15 cellular contexts compared by ENCODE assay signal in the genomic region with DNA sequence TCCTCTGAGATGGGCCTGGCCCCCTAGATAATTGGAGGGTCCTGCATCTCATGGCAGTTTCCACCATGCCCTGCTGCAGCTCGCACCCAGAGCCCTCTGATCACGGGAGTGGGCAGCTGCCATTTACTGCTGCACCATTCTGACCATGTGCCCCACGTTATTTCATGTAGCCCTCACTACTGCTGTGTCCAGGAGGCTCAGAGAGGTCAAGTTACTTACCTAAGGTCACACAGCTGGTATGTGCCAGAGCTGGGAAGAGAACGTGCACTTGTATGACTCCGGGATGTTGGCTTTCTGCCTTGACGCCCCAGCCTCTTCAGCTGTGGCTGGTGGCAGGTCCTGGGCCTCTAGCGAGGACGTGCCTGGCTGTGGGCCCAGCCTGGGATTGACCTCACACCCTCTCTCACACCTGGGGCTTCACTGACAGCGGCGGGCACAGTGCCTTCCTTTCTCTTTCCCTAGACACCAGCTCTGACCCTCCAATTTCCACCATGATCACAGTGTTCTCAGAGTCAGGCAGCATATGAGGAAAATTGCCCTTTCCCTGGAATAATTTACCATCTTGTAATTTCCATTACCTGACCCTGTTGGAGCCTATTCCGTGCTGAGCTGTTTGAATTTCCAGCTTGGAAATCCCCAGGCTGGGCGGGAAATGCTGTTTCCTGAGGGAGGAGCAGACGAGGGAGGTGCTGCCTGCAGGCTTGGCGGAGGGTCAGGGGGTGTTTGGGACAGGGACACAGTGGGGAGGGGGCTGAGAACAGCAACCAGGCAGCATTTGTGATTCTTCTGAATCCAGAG. TPM values are rescaled to one million over a fixed set of nuclear protein-coding genes. Genes with fewer than 3 reads are reported as not detected.
DNase-seq lines count a peak whose midpoint lies in the region; ATAC-seq and TF ChIP-seq lines count a peak whose summit lies in the region.
"Had no signal": no experiment of that assay in that cellular context is flagged by ENCODE, and none has a peak within 500 bp of the region (broad histone marks: within the 10 kb centered on the region; RNA-seq: fewer than 3 reads in every experiment).

No MANE protein-coding gene starts in this region.

- WGBS in gastroesophageal sphincter (ENCODE audit: low coverage in 1 of 2), 2 donors, result 25 to 31% methylated on average over 3 to 7 of the region's 14 CpGs
- 59 to 61% methylated on average over 14 of the region's 14 CpGs for WGBS in aorta, 2 donors

- CTCF ChIA-PET in activated naive CD4-positive, alpha-beta T cell treated with anti-CD3 and anti-CD28 coated beads for 36 hours (lab: Charles Lee), result interaction anchor here (0.6 kb wide), 1 partner anchor 17 kb away, joined by 3 read pairs; no protein-coding TSS in a partner anchor

- H3K27ac ChIP-seq in gastroesophageal sphincter, result peak overlapping the region in 2 of 4 donors; percentile 65 to 66
- no peak overlapping the region for H3K27ac ChIP-seq in aorta (ENCODE audit: low read depth in 1 of 2, low read length in 2 of 2)
- H3K27ac ChIP-seq: SJCRH30, VCaP had no signal

- DNase-seq in activated naive CD4-positive, alpha-beta T cell treated with anti-CD3 and anti-CD28 coated beads, Interleukin-2, amount 50 U/mL, for 16 hours, result peak; percentile 7
- no peak for DNase-seq in activated naive CD4-positive, alpha-beta T cell treated with anti-CD3 and anti-CD28 coated beads for 36 hours
- DNase-seq in mucosa of gallbladder (ENCODE audit: low spot score) (peak; percentile 22), aorta (peak; percentile 54 to 74), middle frontal gyrus (ENCODE audit: extremely low spot score, low spot score) (no peak)
- DNase-seq: activated CD8-positive, alpha-beta memory T cell treated with anti-CD3 and anti-CD28 coated beads, Interleukin-2, amount 50 U/mL, for 4 hours; effector memory CD8-positive, alpha-beta T cell; Karpas-422; NCI-H226; SJCRH30; stimulated activated CD4-positive, alpha-beta T cell treated with anti-CD3 and anti-CD28 coated beads, Interleukin-2, amount 100 ng/mL, for 48 hours had no signal

- TF ChIP-seq CTCF in gastroesophageal sphincter (IDR thresholded peaks at IDR 0.05), result no peak

- intact Hi-C loops in activated naive CD4-positive, alpha-beta T cell treated with anti-CD3 and anti-CD28 coated beads for 36 hours (cut with micrococcal nuclease), result no loop called here
- intact Hi-C loops in aorta (cut with DNase I), result no loop called here

- no peak overlapping the region for H3K4me3 Mint-ChIP-seq in activated naive CD4-positive, alpha-beta T cell treated with anti-CD3 and anti-CD28 coated beads for 36 hours
- H3K4me3 Mint-ChIP-seq: effector memory CD8-positive, alpha-beta T cell had no signal

- no peaks in the 10 kb centered on the region for H3K4me1 Mint-ChIP-seq in activated naive CD4-positive, alpha-beta T cell treated with anti-CD3 and anti-CD28 coated beads for 36 hours (ENCODE audit: low read depth)

- H3K36me3 Mint-ChIP-seq in activated naive CD4-positive, alpha-beta T cell treated with anti-CD3 and anti-CD28 coated beads for 36 hours (ENCODE audit: low read depth), result no peaks in the 10 kb centered on the region

- H3K4me3 ChIP-seq in gastroesophageal sphincter (no peak overlapping the region), aorta (ENCODE audit: low read length in 2 of 2) (no peak overlapping the region)
- H3K4me3 ChIP-seq: SJCRH30 had no signal

- H3K9me3 Mint-ChIP-seq in activated naive CD4-positive, alpha-beta T cell treated with anti-CD3 and anti-CD28 coated beads for 36 hours, result no peaks in the 10 kb centered on the region
- H3K9me3 Mint-ChIP-seq: effector memory CD8-positive, alpha-beta T cell had no signal

- no peak overlapping the region for H3K27ac Mint-ChIP-seq in activated naive CD4-positive, alpha-beta T cell treated with anti-CD3 and anti-CD28 coated beads for 36 hours
- H3K27ac Mint-ChIP-seq: effector memory CD8-positive, alpha-beta T cell had no signal

- no peaks in the 10 kb centered on the region for H3K36me3 ChIP-seq in gastroesophageal sphincter
- no peaks in the 10 kb centered on the region for H3K36me3 ChIP-seq in aorta (ENCODE audit: control insufficient read depth in 1 of 2, insufficient read depth in 2 of 2, low read length in 1 of 2)
- H3K36me3 ChIP-seq: SJCRH30 had no signal

- H3K4me1 ChIP-seq in gastroesophageal sphincter, result peaks cover 0 to 25% (median 0%) of the 10 kb centered on the region in 3 donors
- no peaks in the 10 kb centered on the region for H3K4me1 ChIP-seq in aorta (ENCODE audit: control insufficient read depth in 1 of 2, insufficient read depth in 2 of 2, low read length in 2 of 2)
- H3K4me1 ChIP-seq: SJCRH30 had no signal

- no peaks in the 10 kb centered on the region for H3K9me3 ChIP-seq in gastroesophageal sphincter
- no peaks in the 10 kb centered on the region for H3K9me3 ChIP-seq in aorta (ENCODE audit: control insufficient read depth, low read length)
- H3K9me3 ChIP-seq: SJCRH30 had no signal

- peak; percentile 53 for ATAC-seq in gastroesophageal sphincter
- ATAC-seq in aorta (ENCODE audit: low FRiP score), result peak; percentile 45
- no peak for ATAC-seq in GM18868 (IDR thresholded peaks at IDR 0.05; ENCODE audit: unreplicated experiment)
- ATAC-seq in GM19455 (IDR thresholded peaks at IDR 0.05; ENCODE audit: unreplicated experiment), result no peak
- ATAC-seq: effector memory CD8-positive, alpha-beta T cell had no signal

- TF ChIP-seq POLR2A in gastroesophageal sphincter (IDR thresholded peaks at IDR 0.05), result no peak

- peaks cover 16% of the 10 kb centered on the region for H3K27me3 Mint-ChIP-seq in activated naive CD4-positive, alpha-beta T cell treated with anti-CD3 and anti-CD28 coated beads for 36 hours (ENCODE audit: low read depth)

- H3K27me3 ChIP-seq in gastroesophageal sphincter (peaks cover 67% of the 10 kb centered on the region), aorta (ENCODE audit: control insufficient read depth in 1 of 2, insufficient read depth in 2 of 2, low read length in 1 of 2) (no peaks in the 10 kb centered on the region)
- H3K27me3 ChIP-seq: SJCRH30 had no signal

- no peak for TF ChIP-seq EP300 in gastroesophageal sphincter (IDR thresholded peaks at IDR 0.05)

RNA-seq across cellular contexts. Expression of a gene that starts 18.6 kb away (rescaled TPM):
- total RNA-seq in activated naive CD4-positive, alpha-beta T cell treated with anti-CD3 and anti-CD28 coated beads for 36 hours, result under 1 TPM in 1 of 2 experiments, not detected in 1; 0.14 TPM
- total RNA-seq in gastroesophageal sphincter (10 to 100 TPM in 3 of 4 donors, 1 to 10 TPM in 1; 4.4 to 11.5 (median 10.6) TPM), mucosa of gallbladder (4.5 TPM), aorta (10 to 100 TPM; 16.3 to 35.3 TPM)
- under 1 TPM; 0.13 to 0.15 TPM for polyA plus RNA-seq in aorta
- total RNA-seq: SJCRH30 had no signal

Comparison
In these comparisons a context has a peak if more than half of its experiments do, and no peak if none do; other contexts are left out.
1. DNase-seq: peak in activated naive CD4-positive, alpha-beta T cell treated with anti-CD3 and anti-CD28 coated beads, Interleukin-2, amount 50 U/mL, for 16 hours (single experiment), mucosa of gallbladder (single experiment) and aorta (2 of 2); none in activated naive CD4-positive, alpha-beta T cell treated with anti-CD3 and anti-CD28 coated beads for 36 hours (single experiment) and middle frontal gyrus (single experiment).
2. ATAC-seq: peak in gastroesophageal sphincter (single experiment) and aorta (single experiment); none in GM18868 (single experiment) and GM19455 (single experiment).